In the genomic region with DNA sequence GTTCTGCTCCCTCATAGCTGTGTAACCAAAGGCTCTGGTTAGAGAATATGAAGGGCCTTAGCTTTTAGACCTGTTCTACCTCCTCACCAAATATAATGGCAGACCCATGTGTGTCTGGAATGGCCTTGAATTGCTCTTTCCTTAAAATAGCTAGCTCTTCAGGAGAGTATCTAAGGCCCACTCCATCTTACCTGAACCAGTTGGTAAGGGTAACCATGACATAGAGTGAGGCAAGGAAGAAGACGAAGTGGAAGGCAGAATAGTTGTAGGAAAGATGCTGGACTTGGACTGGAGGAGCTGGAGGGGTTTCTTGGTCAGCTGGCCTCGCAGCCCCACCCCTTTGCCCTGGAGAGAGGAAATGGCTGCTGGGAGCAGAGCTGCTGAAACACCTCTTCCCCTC, we compare ENCODE assay signal across 17 cellular contexts. TPM values are rescaled to one million over a fixed set of nuclear protein-coding genes. Genes with fewer than 3 reads are reported as not detected.
DNase-seq lines count a peak whose midpoint lies in the region; ATAC-seq and TF ChIP-seq lines count a peak whose summit lies in the region.
"Had no signal": no experiment of that assay in that cellular context is flagged by ENCODE, and none has a peak within 500 bp of the region (broad histone marks: within the 10 kb centered on the region; RNA-seq: fewer than 3 reads in every experiment).

No MANE protein-coding gene starts in this region.

- H3K27me3 ChIP-seq in left ventricle myocardium inferior (ENCODE audit: low read depth): no peaks in the 10 kb centered on the region
- no peaks in the 10 kb centered on the region for H3K27me3 ChIP-seq in ascending aorta
- H3K27me3 ChIP-seq in lung (ENCODE audit: control insufficient read depth, insufficient read depth): no peaks in the 10 kb centered on the region
- H3K27me3 ChIP-seq: heart right ventricle, thyroid gland had no signal

- no peak for DNase-seq in left ventricle myocardium inferior
- DNase-seq in left ventricle myocardium superior: no peak
- no peak for DNase-seq in ascending aorta (ENCODE audit: low spot score in 2 of 2)
- no peak for DNase-seq in lung (ENCODE audit: low spot score)
- no peak for DNase-seq in NCI-H2171 (lab: John Stamatoyannopoulos, UW)
- DNase-seq in foreskin melanocyte: no peak
- no peak for DNase-seq in hippocampal formation (lab: John Stamatoyannopoulos, UW)
- DNase-seq: activated CD4-positive, alpha-beta T cell treated with anti-CD3 and anti-CD28 coated beads, Interleukin-2, amount 10 ng/mL, durations not matched to agents 7 days and 5 days; effector CD8-positive, alpha-beta T cell; GDM1; heart right ventricle; NCI-H1417; NCI-H774; thyroid gland had no signal

- intact Hi-C loops in left ventricle myocardium inferior (cut with micrococcal nuclease): no loop called here
- intact Hi-C loops in left ventricle myocardium superior (cut with micrococcal nuclease): no loop called here
- intact Hi-C loops in ascending aorta (cut with DNase I): loop anchor here (10.0 kb wide), 1 partner anchor 490 kb away; the partner anchor contains the start of gene GOLM2

- H3K4me1 ChIP-seq in left ventricle myocardium inferior (peaks cover 85% of the 10 kb centered on the region), ascending aorta (peaks cover 19 to 37% of the 10 kb centered on the region in 2 donors), lung (ENCODE audit: control insufficient read depth in 2 of 2, insufficient read depth in 2 of 2, low read length in 2 of 2) (peaks cover 19 to 34% of the 10 kb centered on the region in 2 donors)

- TF ChIP-seq CTCF in left ventricle myocardium inferior (IDR thresholded peaks at IDR 0.05; ENCODE audit: borderline replicate concordance) (no peak), ascending aorta (IDR thresholded peaks at IDR 0.05) (no peak), lung (IDR thresholded peaks at IDR 0.05; ENCODE audit: control extremely low read depth, extremely low read depth) (no peak)

- H3K4me3 ChIP-seq in left ventricle myocardium inferior: peak overlapping the region; percentile 98
- no peak overlapping the region for H3K4me3 ChIP-seq in ascending aorta
- no peak overlapping the region for H3K4me3 ChIP-seq in lung
- H3K4me3 ChIP-seq: thyroid gland had no signal

- 91 to 93% methylated on average over 2 of the region's 2 CpGs for WGBS in lung, 2 donors

- H3K36me3 ChIP-seq in left ventricle myocardium inferior (peaks cover 56% of the 10 kb centered on the region), ascending aorta (peaks cover 26 to 54% of the 10 kb centered on the region in 2 donors), lung (ENCODE audit: control insufficient read depth in 2 of 2, insufficient read depth in 2 of 2, low read length in 2 of 2) (peaks cover 0 to 29% of the 10 kb centered on the region in 2 donors)

- H3K9me3 ChIP-seq in left ventricle myocardium inferior (replicated peaks) (no peaks in the 10 kb centered on the region), ascending aorta (no peaks in the 10 kb centered on the region), lung (ENCODE audit: control insufficient read depth in 2 of 2, insufficient read depth in 1 of 2, low read length in 1 of 2) (no peaks in the 10 kb centered on the region)
- H3K9me3 ChIP-seq: heart right ventricle, thyroid gland had no signal

- H3K27ac ChIP-seq in left ventricle myocardium inferior (replicated peaks): peak overlapping the region; percentile 99
- H3K27ac ChIP-seq in ascending aorta: peak overlapping the region; percentile 54 to 88
- peak overlapping the region; percentile 25 to 34 for H3K27ac ChIP-seq in lung (ENCODE audit: low read depth in 1 of 2, low read length in 1 of 2)

- no peak for ATAC-seq in left ventricle myocardium superior
- ATAC-seq in lung (ENCODE audit: insufficient read depth, low FRiP score): no peak
- ATAC-seq in GM19328 (IDR thresholded peaks at IDR 0.05; ENCODE audit: unreplicated experiment): no peak
- ATAC-seq: heart right ventricle had no signal

RNA-seq across cellular contexts. Expression of gene SERF2, which starts 3.1 kb away (rescaled TPM):
- total RNA-seq in left ventricle myocardium inferior: 900 TPM
- 1,014 TPM for total RNA-seq in left ventricle myocardium superior
- total RNA-seq in ascending aorta: 733 TPM
- 100 to 1,000 TPM; 334 to 924 TPM for total RNA-seq in lung
- polyA plus RNA-seq in lung: 1,000 to 10,000 TPM; 2,106 to 3,331 TPM

RNA-seq across cellular contexts. Expression of gene SERINC4, which starts 4.8 kb away (rescaled TPM):
- total RNA-seq in left ventricle myocardium inferior (0.44 TPM), left ventricle myocardium superior (not detected), ascending aorta (not detected), lung (under 1 TPM in 1 of 2 donors, not detected in 1; 0.18 TPM)
- polyA plus RNA-seq in lung: under 1 TPM; 0.24 to 0.46 TPM
- total RNA-seq: HT-29, pulmonary artery endothelial cell had no signal

RNA-seq across cellular contexts. Expression of gene HYPK, which starts 5.2 kb away (rescaled TPM):
- total RNA-seq in left ventricle myocardium inferior: 17.9 TPM
- 12.3 TPM for total RNA-seq in left ventricle myocardium superior
- 20.2 TPM for total RNA-seq in ascending aorta
- 10 to 100 TPM in 1 of 2 donors, 1 to 10 TPM in 1; 7.1 to 17.3 TPM for total RNA-seq in lung
- 10 to 100 TPM in 1 of 2 donors, 1 to 10 TPM in 1; 8.4 to 24.6 TPM for polyA plus RNA-seq in lung

RNA-seq across cellular contexts. Expression of gene ELL3, which starts 18.4 kb away (rescaled TPM):
- 0.82 TPM for total RNA-seq in left ventricle myocardium inferior
- total RNA-seq in left ventricle myocardium superior: 1.3 TPM
- 39.5 TPM for total RNA-seq in ascending aorta
- total RNA-seq in lung: 10 to 100 TPM in 1 of 2 donors, 1 to 10 TPM in 1; 4.8 to 15.5 TPM
- 1 to 10 TPM; 3.6 to 4.2 TPM for polyA plus RNA-seq in lung

RNA-seq across cellular contexts. Expression of gene MFAP1, which starts 29.3 kb away (rescaled TPM):
- total RNA-seq in left ventricle myocardium inferior (20.4 TPM), left ventricle myocardium superior (19.3 TPM), ascending aorta (14.8 TPM), lung (10 to 100 TPM; 16.1 to 17.4 TPM)
- polyA plus RNA-seq in lung: 10 to 100 TPM; 12.5 to 21.8 TPM

Comparison
In these comparisons a context has a peak if more than half of its experiments do, and no peak if none do; other contexts are left out.
1. H3K27ac ChIP-seq: peak in every context shown above with its lines; median percentile 99 in left ventricle myocardium inferior; 71 in ascending aorta; 30 in lung.